In the genomic region with DNA sequence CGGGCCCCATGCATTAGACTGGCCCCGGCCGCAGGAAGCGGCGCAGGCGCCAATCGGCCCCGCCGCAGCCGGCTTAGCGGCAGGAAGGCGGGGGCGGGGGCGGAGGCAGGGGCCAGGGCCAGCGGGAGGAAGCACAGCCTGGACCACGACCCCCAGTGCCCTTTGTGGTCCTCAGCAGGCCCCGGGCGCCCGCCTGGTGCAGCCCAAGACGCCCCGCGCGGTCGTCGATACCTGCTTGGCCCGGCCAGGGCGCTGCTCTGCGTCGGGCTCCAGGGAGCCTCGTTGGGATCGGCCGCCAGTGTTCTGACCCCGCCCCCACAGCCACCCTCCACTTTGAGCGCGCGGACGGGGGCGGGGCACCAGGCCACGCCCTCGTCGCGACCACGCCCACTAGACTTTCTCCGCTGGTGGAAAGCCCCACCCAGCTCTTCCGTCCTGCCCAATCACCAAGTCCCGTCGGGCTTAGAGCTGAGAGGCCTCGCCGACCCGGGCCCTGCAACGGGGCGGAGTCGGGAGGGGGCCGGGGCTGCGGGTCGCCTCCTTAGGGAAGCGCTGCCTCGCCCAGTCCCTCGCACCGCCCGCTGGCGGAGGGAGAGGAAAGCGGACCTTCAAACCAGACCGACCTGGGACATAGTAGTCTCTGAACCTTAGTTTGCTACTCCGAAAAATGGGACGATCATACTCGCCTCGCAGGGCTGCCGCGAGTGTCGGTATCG, we compare ENCODE assay signal across 8 cellular contexts. TPM values are rescaled to one million over a fixed set of nuclear protein-coding genes. Genes with fewer than 3 reads are reported as not detected.
DNase-seq lines count a peak whose midpoint lies in the region; ATAC-seq and TF ChIP-seq lines count a peak whose summit lies in the region.

A gene with protein sequence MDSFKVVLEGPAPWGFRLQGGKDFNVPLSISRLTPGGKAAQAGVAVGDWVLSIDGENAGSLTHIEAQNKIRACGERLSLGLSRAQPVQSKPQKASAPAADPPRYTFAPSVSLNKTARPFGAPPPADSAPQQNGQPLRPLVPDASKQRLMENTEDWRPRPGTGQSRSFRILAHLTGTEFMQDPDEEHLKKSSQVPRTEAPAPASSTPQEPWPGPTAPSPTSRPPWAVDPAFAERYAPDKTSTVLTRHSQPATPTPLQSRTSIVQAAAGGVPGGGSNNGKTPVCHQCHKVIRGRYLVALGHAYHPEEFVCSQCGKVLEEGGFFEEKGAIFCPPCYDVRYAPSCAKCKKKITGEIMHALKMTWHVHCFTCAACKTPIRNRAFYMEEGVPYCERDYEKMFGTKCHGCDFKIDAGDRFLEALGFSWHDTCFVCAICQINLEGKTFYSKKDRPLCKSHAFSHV (minus strand): TSS at position 308 of the 716 bp plus-strand sequence. CDS start 1,092 bp downstream, outside the sequence.

- peak; percentile 62 for ATAC-seq in GM18873 (IDR thresholded peaks at IDR 0.05; ENCODE audit: low FRiP score, unreplicated experiment)
- ATAC-seq in HG03139 (IDR thresholded peaks at IDR 0.05; ENCODE audit: unreplicated experiment): peak; percentile 68

- DNase-seq in AG04449 (ENCODE audit: low read depth, low spot score) (peak; percentile 87), NCI-H2227 (lab: John Stamatoyannopoulos, UW; ENCODE audit: unreplicated experiment) (peak; percentile 94), WERI-Rb-1 (peak; percentile 89), mammary epithelial cell (peak; percentile 95), iPS-NIHi7 (ENCODE audit: extremely low spot score) (peak; percentile 98), smooth muscle cell of the brain vasculature (ENCODE audit: low read depth, low spot score) (peak; percentile 94)

- intact Hi-C loops in mammary epithelial cell (cut with micrococcal nuclease): loop anchor here (2.0 to 5.0 kb wide), 3 partner anchors 93 to 383 kb away; a partner anchor contains a TSS

- H3K4me1 ChIP-seq in mammary epithelial cell (ENCODE audit: insufficient read depth, low read length): peaks cover 61% of the 10 kb centered on the region

- H3K9me3 ChIP-seq in WERI-Rb-1 (ENCODE audit: severe bottlenecking) (no peaks in the 10 kb centered on the region), mammary epithelial cell (replicated peaks; ENCODE audit: insufficient read depth, low read length) (no peaks in the 10 kb centered on the region)

- CTCF ChIA-PET in AG04449 (lab: Yijun Ruan, JAX): interaction anchor here (0.6 to 16.4 kb wide), 10 partner anchors 12 to 188 kb away, joined by 3 to 261 read pairs (median 7); a partner anchor contains a TSS
- CTCF ChIA-PET in mammary epithelial cell (lab: Charles Lee; ENCODE audit: low non-redundant PET): interaction anchor here (0.6 kb wide), 1 partner anchor 195 kb away, joined by 3 read pairs; no protein-coding TSS in a partner anchor

- H2AFZ ChIP-seq in mammary epithelial cell (ENCODE audit: low read depth, low read length): peak within 1 kb of the TSS; percentile 77

- dilution Hi-C loops in mammary epithelial cell (cut with HindIII; ENCODE audit: low sequenced_read_pairs): no loop called here

- H3K9ac ChIP-seq in mammary epithelial cell (ENCODE audit: insufficient read depth, low read length): peak within 1 kb of the TSS; percentile 53

- WGBS in mammary epithelial cell (ENCODE audit: low coverage, missing lambda C conversion rate): 1% methylated on average over 25 of the region's 72 CpGs

- H3K27me3 ChIP-seq in WERI-Rb-1 (ENCODE audit: insufficient read depth, low read depth, severe bottlenecking): no peaks in the 10 kb centered on the region
- H3K27me3 ChIP-seq in mammary epithelial cell (ENCODE audit: insufficient read depth, low read length): no peaks in the 10 kb centered on the region

- peak within 1 kb of the TSS; percentile 90 for H3K4me2 ChIP-seq in mammary epithelial cell (ENCODE audit: insufficient read depth, low read depth, low read length)

- H3K36me3 ChIP-seq in WERI-Rb-1 (peaks cover 5% of the 10 kb centered on the region; the same call in 1 of the 2 replicates), mammary epithelial cell (ENCODE audit: insufficient read depth, low read length) (peaks cover 4% of the 10 kb centered on the region)

- peaks cover 44% of the 10 kb centered on the region for H3K79me2 ChIP-seq in mammary epithelial cell (ENCODE audit: insufficient read depth, low read length)

- POLR2A ChIA-PET in AG04449 (lab: Yijun Ruan, JAX): interaction anchor here (0.5 to 15.7 kb wide), 29 partner anchors 9 to 188 kb away, joined by 3 to 401 read pairs (median 5); a partner anchor contains a TSS

- in situ Hi-C loops in mammary epithelial cell (cut with MboI; ENCODE audit: low sequenced_read_pairs in 2 of 2): no loop called here

- TSS peak; percentile 67 for BruUV-seq in mammary epithelial cell (replicated peaks; lab: Mats Ljungman, UMichigan)

- H4K20me1 ChIP-seq in mammary epithelial cell (ENCODE audit: insufficient read depth, low read length): no peaks in the 10 kb centered on the region

- peak within 1 kb of the TSS; percentile 92 for H3K27ac ChIP-seq in WERI-Rb-1
- peak within 1 kb of the TSS; percentile 37 for H3K27ac ChIP-seq in mammary epithelial cell (ENCODE audit: insufficient read depth, low read depth, low read length)

- TF ChIP-seq CTCF in AG04449 (IDR thresholded peaks at IDR 0.05; ENCODE audit: insufficient read depth, low read length, missing control alignments) (peak; percentile 15), WERI-Rb-1 (IDR thresholded peaks at IDR 0.05; ENCODE audit: low read depth, low read length) (no peak), mammary epithelial cell (conservative IDR thresholded peaks at IDR 0.05 in 1 of 2, IDR thresholded peaks at IDR 0.05 in 1 of 2; ENCODE audit: extremely low read depth in 1 of 2, insufficient read depth in 1 of 2, low read depth in 1 of 2, low read length in 2 of 2) (peak in 1 of 2 donors; percentile 14)

- H3K4me3 ChIP-seq in AG04449 (ENCODE audit: low read depth, low read length) (peak within 1 kb of the TSS; percentile 93), WERI-Rb-1 (ENCODE audit: low read depth, low read length) (peak within 1 kb of the TSS; percentile 61), mammary epithelial cell (replicated peaks in 1 of 3; ENCODE audit: insufficient read depth in 1 of 3, low read depth in 2 of 3, low read length in 3 of 3) (peak within 1 kb of the TSS; percentile 73 to 80 (median 74))

RNA-seq across cellular contexts. Expression of the gene that starts here (rescaled TPM):
- 100 to 1,000 TPM; 235 to 259 TPM for total RNA-seq in mammary epithelial cell
- polyA plus RNA-seq in mammary epithelial cell: 103 TPM
- polyA minus RNA-seq in mammary epithelial cell: 95.3 TPM

Comparison
In these comparisons a context has a peak if more than half of its experiments do, and no peak if none do; other contexts are left out.
1. Peak in every context shown above with its lines: DNase-seq, ATAC-seq, H3K4me3 ChIP-seq and H3K27ac ChIP-seq.